In the genomic region with DNA sequence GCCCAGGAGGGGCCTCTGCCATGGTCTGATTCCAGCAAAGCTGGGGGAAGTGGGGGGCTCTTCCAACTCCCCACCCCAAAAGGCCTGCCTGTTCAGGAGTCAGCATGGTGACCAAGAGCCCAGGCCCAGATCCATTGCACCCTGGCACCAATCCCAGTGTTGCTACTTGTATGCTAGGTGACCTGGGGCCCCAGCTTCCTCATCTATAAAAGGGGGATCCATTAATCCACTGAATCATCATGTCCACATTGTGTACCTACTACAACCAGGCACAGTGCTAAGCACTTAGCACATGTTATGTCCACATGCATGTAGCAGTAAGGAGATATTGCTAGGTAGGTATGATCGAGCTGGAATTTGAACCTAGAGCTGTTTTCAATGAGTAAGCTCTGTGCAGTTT, we compare ENCODE assay signal across 1 cellular context.
TF ChIP-seq lines count a peak whose summit lies in the region.

No MANE protein-coding gene starts in this region.

TF ChIP-seq in HCT116, 20 proteins besides CTCF, POLR2A, EP300 and RAD21:
- TF ChIP-seq SIN3A (IDR thresholded peaks at IDR 0.05; ENCODE audit: low read depth), result no peak
- no peak for TF ChIP-seq JUND (IDR thresholded peaks at IDR 0.05)
- no peak for TF ChIP-seq EGR1 (IDR thresholded peaks at IDR 0.05; ENCODE audit: low read depth)
- TF ChIP-seq TCF7L2 (IDR thresholded peaks at IDR 0.05; ENCODE audit: borderline replicate concordance, extremely low read depth, insufficient read depth, insufficient read length), result no peak
- no peak for TF ChIP-seq EZH2 (IDR thresholded peaks at IDR 0.05)
- no peak for TF ChIP-seq SRF (IDR thresholded peaks at IDR 0.05; ENCODE audit: low read depth)
- no peak for TF ChIP-seq REST (IDR thresholded peaks at IDR 0.05; ENCODE audit: low read depth)
- TF ChIP-seq, protein P1, sequence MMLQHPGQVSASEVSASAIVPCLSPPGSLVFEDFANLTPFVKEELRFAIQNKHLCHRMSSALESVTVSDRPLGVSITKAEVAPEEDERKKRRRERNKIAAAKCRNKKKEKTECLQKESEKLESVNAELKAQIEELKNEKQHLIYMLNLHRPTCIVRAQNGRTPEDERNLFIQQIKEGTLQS (IDR thresholded peaks at IDR 0.05), result no peak
- TF ChIP-seq ZNF274 (IDR thresholded peaks at IDR 0.05; ENCODE audit: low read depth, low read length), result no peak
- no peak for TF ChIP-seq POLR2AphosphoS5 (IDR thresholded peaks at IDR 0.05; ENCODE audit: low read depth, low read length)
- no peak for TF ChIP-seq ZFX (IDR thresholded peaks at IDR 0.05)
- TF ChIP-seq, protein P2, sequence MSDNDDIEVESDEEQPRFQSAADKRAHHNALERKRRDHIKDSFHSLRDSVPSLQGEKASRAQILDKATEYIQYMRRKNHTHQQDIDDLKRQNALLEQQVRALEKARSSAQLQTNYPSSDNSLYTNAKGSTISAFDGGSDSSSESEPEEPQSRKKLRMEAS (IDR thresholded peaks at IDR 0.05), result no peak
- no peak for TF ChIP-seq EZH2phosphoT487 (IDR thresholded peaks at IDR 0.05; ENCODE audit: borderline replicate concordance)
- TF ChIP-seq ELF1 (IDR thresholded peaks at IDR 0.05; ENCODE audit: borderline replicate concordance, low read depth), result no peak
- TF ChIP-seq ZBTB33 (IDR thresholded peaks at IDR 0.05; ENCODE audit: extremely low read depth, insufficient replicate concordance, low read length), result no peak
- TF ChIP-seq CEBPB (IDR thresholded peaks at IDR 0.05; ENCODE audit: low read depth), result no peak
- TF ChIP-seq SP1 (IDR thresholded peaks at IDR 0.05; ENCODE audit: low read depth), result no peak
- no peak for TF ChIP-seq FOSL1 (IDR thresholded peaks at IDR 0.05; ENCODE audit: low read depth)
- no peak for TF ChIP-seq CBX3 (IDR thresholded peaks at IDR 0.05; ENCODE audit: low read depth)
- no peak for TF ChIP-seq YY1 (IDR thresholded peaks at IDR 0.05; ENCODE audit: extremely low read depth, insufficient replicate concordance, low read depth, low read length)
